Comparison of ENCODE assay signal across 10 cellular contexts in genomic region chr9:115207003-115207837, GRCh38.
A peak's percentile ranks its signal among the peaks of the same experiment; 100 is the strongest.
DNase-seq lines count a peak whose midpoint lies in the region; ATAC-seq and TF ChIP-seq lines count a peak whose summit lies in the region.
"Had no signal": no experiment of that assay in that cellular context is flagged by ENCODE, and none has a peak within 500 bp of the region (broad histone marks: within the 10 kb centered on the region; RNA-seq: fewer than 3 reads in every experiment).

No MANE protein-coding gene starts in this region.

- DNase-seq in fibroblast of mammary gland (ENCODE audit: low read depth), result peak; percentile 18
- DNase-seq in hippocampal formation (lab: John Stamatoyannopoulos, UW), result no peak
- DNase-seq in NCI-H345 treated with DMSO at 0.1 percent for 48 hours (lab: John Stamatoyannopoulos, UW; ENCODE audit: unreplicated experiment), result no peak
- DNase-seq in NCI-H2081 (lab: John Stamatoyannopoulos, UW), result no peak
- DNase-seq: naive B cell had no signal

- H3K4me3 ChIP-seq in fibroblast of mammary gland (ENCODE audit: control insufficient read depth, low read depth, low read length), result no peak overlapping the region

- ATAC-seq in GM18867 (IDR thresholded peaks at IDR 0.05; ENCODE audit: unreplicated experiment) (peak; percentile 39), GM21619 (IDR thresholded peaks at IDR 0.05; ENCODE audit: unreplicated experiment) (peak; percentile 39), HG03469 (IDR thresholded peaks at IDR 0.05; ENCODE audit: unreplicated experiment) (peak; percentile 20), GM19328 (IDR thresholded peaks at IDR 0.05; ENCODE audit: unreplicated experiment) (no peak)
- ATAC-seq: Panc1 had no signal

- TF ChIP-seq CTCF in fibroblast of mammary gland (conservative IDR thresholded peaks at IDR 0.05; ENCODE audit: control insufficient read depth, insufficient read depth, low read depth, low read length), result no peak
